In genomic region chr4:169485791-169486742, GRCh38 we compare ENCODE assay signal across 8 cellular contexts.
DNase-seq lines count a peak whose midpoint lies in the region; ATAC-seq, FAIRE-seq and TF ChIP-seq lines count a peak whose summit lies in the region.

No MANE protein-coding gene starts in this region.

- in situ Hi-C loops in K562 (cut with MboI): loop anchor here (5.0 to 25.0 kb wide), 2 partner anchors 474 to 564 kb away; partner anchors contain the start of gene CBR4

- CTCF ChIA-PET in K562 (lab: Yijun Ruan, JAX; ENCODE audit: low intra/inter-chr PET ratio): interaction anchor here (0.6 to 1.2 kb wide), 4 partner anchors 462 to 1487 kb away, joined by 3 to 5 read pairs (median 3); no protein-coding TSS in a partner anchor

- 0 out of 2 replicates have a peak overlapping the region, but pooled peaks have one; percentile 27 for H2AFZ ChIP-seq in K562 (ENCODE audit: low read depth, low read length)

- BruUV-seq in K562 (replicated peaks; lab: Mats Ljungman, UMichigan): no TSS peak

- no peaks in the 10 kb centered on the region for H3K9me1 ChIP-seq in K562 (ENCODE audit: control insufficient read depth, insufficient read depth, low read length)

- H3K27ac ChIP-seq in K562 (ENCODE audit: extremely low read depth, low read depth, low read length) (no peak overlapping the region), stomach (no peak overlapping the region)

- H4K20me1 ChIP-seq in K562 (replicated peaks; ENCODE audit: control insufficient read depth, insufficient read depth, low read length): no peaks in the 10 kb centered on the region

- no peak for TF ChIP-seq POLR2A in K562 (conservative IDR thresholded peaks at IDR 0.05)
- TF ChIP-seq POLR2A in stomach (IDR thresholded peaks at IDR 0.05): no peak

- TF ChIP-seq CTCF in K562 (IDR thresholded peaks at IDR 0.05 in 2 of 3, conservative IDR thresholded peaks at IDR 0.05 in 1 of 3; ENCODE audit: insufficient read depth in 2 of 3, low read depth in 1 of 3, low read length in 3 of 3) (peak; percentile 36 to 68 (median 44); a peak in 3 of 6 replicates), stomach (IDR thresholded peaks at IDR 0.05) (peak in 5 of 7 experiments; percentile 10 to 50 (median 24))

- no peak overlapping the region for H3K4me2 ChIP-seq in K562 (ENCODE audit: insufficient read depth, low read length)

- TF ChIP-seq RAD21 in K562 (CRISPR knock-in tag; conservative IDR thresholded peaks at IDR 0.05 in 1 of 2, IDR thresholded peaks at IDR 0.05 in 1 of 2): peak; percentile 68 to 73

- 35% methylated on average over 7 of the region's 7 CpGs for WGBS in K562 (ENCODE audit: insufficient coverage, low coverage, missing lambda C conversion rate)
- 15 to 24% (median 20%) methylated on average over 7 of the region's 7 CpGs for WGBS in stomach, 5 donors

- DNase-seq in DMS153 treated with DMSO at 0.1 percent for 48 hours (lab: John Stamatoyannopoulos, UW; ENCODE audit: unreplicated experiment) (peak; percentile 57), NOMO-1 treated with DMSO at 0.1 percent for 48 hours (lab: John Stamatoyannopoulos, UW; ENCODE audit: unreplicated experiment) (peak; percentile 36), K562 (ENCODE audit: extremely low read depth in 1 of 4, low spot score in 3 of 4) (peak in 2 of 4 experiments; percentile 14 to 45), iris pigment epithelial cell (ENCODE audit: low read depth) (peak; percentile 75), stomach (no peak), posterior vena cava (ENCODE audit: low spot score) (no peak)

- no peak overlapping the region for H3K9ac ChIP-seq in K562 (ENCODE audit: insufficient read depth in 1 of 2, low read depth in 2 of 2, low read length in 2 of 2)

- POLR2A ChIA-PET in K562 (lab: Yijun Ruan, JAX): no interaction called here

- H3K4me3 ChIP-seq in K562 (no peak overlapping the region), stomach (no peak overlapping the region)

- H3K27me3 ChIP-seq in K562 (ENCODE audit: control insufficient read depth in 2 of 2, insufficient read depth in 2 of 2, low read length in 2 of 2) (no peaks in the 10 kb centered on the region), stomach (no peaks in the 10 kb centered on the region)

- peak; percentile 87 for FAIRE-seq in K562 (lab: Jason Lieb, UNC)

- no peaks in the 10 kb centered on the region for H3K4me1 ChIP-seq in K562 (replicated peaks in 1 of 2; ENCODE audit: control insufficient read depth in 2 of 2, insufficient read depth in 2 of 2, low read length in 2 of 2)
- peaks cover 0 to 11% (median 2%) of the 10 kb centered on the region in 4 donors for H3K4me1 ChIP-seq in stomach

- TF ChIP-seq EP300 in K562 (IDR thresholded peaks at IDR 0.05; ENCODE audit: low read length) (no peak), stomach (IDR thresholded peaks at IDR 0.05) (no peak)

- H3K9me3 ChIP-seq in K562 (replicated peaks; ENCODE audit: control insufficient read depth, insufficient read depth, low read depth, low read length) (no peaks in the 10 kb centered on the region), stomach (peaks cover 0 to 2% (median 0%) of the 10 kb centered on the region in 4 donors)

- no peaks in the 10 kb centered on the region for H3K79me2 ChIP-seq in K562 (ENCODE audit: control insufficient read depth, insufficient read depth, low read length)

- intact Hi-C loops in K562 (cut with micrococcal nuclease) (loop anchor here (2.0 to 10.0 kb wide), 4 partner anchors 119 to 563 kb away; partner anchors contain the start of gene SH3RF1), stomach (cut with DNase I; ENCODE audit: low total_unique reads) (loop anchor here (10.0 kb wide), 1 partner anchor 471 kb away; the partner anchor contains the start of gene CBR4), posterior vena cava (cut with DNase I) (loop anchor here (10.0 kb wide), 2 partner anchors 461 to 551 kb away; no protein-coding TSS in a partner anchor)

- H3K36me3 ChIP-seq in K562 (ENCODE audit: control insufficient read depth, insufficient read depth, low read length) (0 out of 3 replicates have a peak, but pooled peaks cover 2% of the 10 kb centered on the region), stomach (peaks cover 0 to 18% (median 0%) of the 10 kb centered on the region in 4 donors)

- ATAC-seq in GM19025 (IDR thresholded peaks at IDR 0.05; ENCODE audit: low read depth, unreplicated experiment) (peak; percentile 67), HG03354 (IDR thresholded peaks at IDR 0.05; ENCODE audit: poor library complexity, severe bottlenecking, unreplicated experiment) (peak; percentile 86), K562 (peak; percentile 80)

TF ChIP-seq in K562, 482 proteins besides CTCF, POLR2A, EP300 and RAD21 (continues in another document):
- TF ChIP-seq ZNF239 (CRISPR knock-in tag; IDR thresholded peaks at IDR 0.05): no peak
- TF ChIP-seq MYC (IDR thresholded peaks at IDR 0.05; ENCODE audit: low read depth, low read length): peak; percentile 40; the same call in 1 of the 2 replicates
- TF ChIP-seq MYC (CRISPR knock-in tag; IDR thresholded peaks at IDR 0.05; ENCODE audit: borderline replicate concordance, low read depth): no peak
- TF ChIP-seq NFE2L1 (tag; IDR thresholded peaks at IDR 0.05; ENCODE audit: borderline replicate concordance, low read depth): no peak
- TF ChIP-seq ATF3 (IDR thresholded peaks at IDR 0.05): 0 out of 2 replicates have a peak, but pooled peaks have one; percentile 13
- no peak for TF ChIP-seq ATF3 (CRISPR knock-in tag; conservative IDR thresholded peaks at IDR 0.05)
- 0 out of 4 replicates have a peak, but pooled peaks have one; percentile 27 to 35 for TF ChIP-seq MNT (conservative IDR thresholded peaks at IDR 0.05)
- no peak for TF ChIP-seq ZNF764 (CRISPR knock-in tag; IDR thresholded peaks at IDR 0.05; ENCODE audit: low read depth)
- no peak for TF ChIP-seq ZBTB9 (CRISPR knock-in tag; IDR thresholded peaks at IDR 0.05)
- no peak for TF ChIP-seq PHF21A (IDR thresholded peaks at IDR 0.05; ENCODE audit: borderline replicate concordance, low read depth)

Comparison
In these comparisons a context has a peak if more than half of its experiments do, and no peak if none do; other contexts are left out.
1. DNase-seq: peak in DMS153 treated with DMSO at 0.1 percent for 48 hours (single experiment), NOMO-1 treated with DMSO at 0.1 percent for 48 hours (single experiment) and iris pigment epithelial cell (single experiment); none in stomach (single experiment) and posterior vena cava (single experiment).
2. Peak in every context shown above with its lines, with median percentiles within 50 percentile points of each other: ATAC-seq.